In genomic region chr4:1562771-1563170, GRCh38 we compare ENCODE assay signal across 23 cellular contexts.
"Had no signal": no experiment of that assay in that cellular context is flagged by ENCODE, and none has a peak within 500 bp of the region (broad histone marks: within the 10 kb centered on the region; RNA-seq: fewer than 3 reads in every experiment).

No MANE protein-coding gene starts in this region.

- H3K4me1 ChIP-seq: colonic mucosa, esophagus muscularis mucosa, esophagus squamous epithelium, foreskin keratinocyte, gastrocnemius medialis, heart left ventricle, heart right ventricle had no signal

- DNase-seq: colonic mucosa; cortex of kidney; dermis blood vessel endothelial cell; dorsolateral prefrontal cortex; effector CD4-positive, alpha-beta T cell; effector CD8-positive, alpha-beta T cell; effector memory CD4-positive, alpha-beta T cell; effector memory CD8-positive, alpha-beta T cell; endodermal cell; erythroblast; esophagus squamous epithelium; foreskin fibroblast; foreskin keratinocyte; foreskin melanocyte; gastrocnemius medialis; glutamatergic neuron; head of caudate nucleus; heart right ventricle had no signal

- H3K9me3 ChIP-seq: colonic mucosa, esophagus muscularis mucosa, esophagus squamous epithelium, gastrocnemius medialis, gastroesophageal sphincter, heart left ventricle, heart right ventricle had no signal

- H3K27ac ChIP-seq: colonic mucosa, coronary artery, dorsolateral prefrontal cortex, epithelial cell of prostate, esophagus muscularis mucosa, esophagus squamous epithelium, foreskin keratinocyte, gastrocnemius medialis, gastroesophageal sphincter, heart left ventricle, heart right ventricle had no signal

- H3K4me3 ChIP-seq: colonic mucosa, coronary artery, dorsolateral prefrontal cortex, esophagus muscularis mucosa, esophagus squamous epithelium, gastrocnemius medialis, gastroesophageal sphincter, heart left ventricle, heart right ventricle had no signal

- H3K36me3 ChIP-seq: colonic mucosa, esophagus muscularis mucosa, esophagus squamous epithelium, gastrocnemius medialis, gastroesophageal sphincter, heart left ventricle, heart right ventricle had no signal
